In genomic region chr13:110520431-110521295, GRCh38 we compare ENCODE assay signal across 9 cellular contexts. TPM values are rescaled to one million over a fixed set of nuclear protein-coding genes. Genes with fewer than 3 reads are reported as not detected.
DNase-seq lines count a peak whose midpoint lies in the region; ATAC-seq and TF ChIP-seq lines count a peak whose summit lies in the region.
"Had no signal": no experiment of that assay in that cellular context is flagged by ENCODE, and none has a peak within 500 bp of the region (broad histone marks: within the 10 kb centered on the region; RNA-seq: fewer than 3 reads in every experiment).

No MANE protein-coding gene starts in this region.

- no peaks in the 10 kb centered on the region for H3K9me3 ChIP-seq in upper lobe of right lung

- ATAC-seq in upper lobe of right lung (peak; percentile 79), HG02973 (IDR thresholded peaks at IDR 0.05; ENCODE audit: unreplicated experiment) (no peak)

- H3K4me3 ChIP-seq in dorsolateral prefrontal cortex (peak overlapping the region in 1 of 59 donors; percentile 21), upper lobe of right lung (no peak overlapping the region)

- TF ChIP-seq CTCF in dorsolateral prefrontal cortex (IDR thresholded peaks at IDR 0.05 in 54 of 56, conservative IDR thresholded peaks at IDR 0.05 in 2 of 56; ENCODE audit: low read depth in 1 of 56, partially characterized antibody in 56 of 56) (no peak), upper lobe of right lung (IDR thresholded peaks at IDR 0.05) (no peak)

- intact Hi-C loops in dorsolateral prefrontal cortex (cut with DNase I) (no loop called here), upper lobe of right lung (cut with DNase I) (no loop called here)

- DNase-seq in DMS 273 (lab: John Stamatoyannopoulos, UW; ENCODE audit: unreplicated experiment) (peak; percentile 20), DMS 273 treated with DMSO at 0.1 percent for 48 hours (lab: John Stamatoyannopoulos, UW) (no peak), dorsolateral prefrontal cortex (peak in 9 of 10 donors; percentile 5 to 73 (median 62)), mucosa of gallbladder (ENCODE audit: low spot score) (peak; percentile 92), upper lobe of right lung (peak; percentile 89)
- DNase-seq in activated T-cell treated with anti-CD3 and anti-CD28 coated beads, Interleukin-2, amount 50 U/mL, for 1 hour: no peak
- DNase-seq in stimulated activated naive CD4-positive, alpha-beta T cell (lab: John Stamatoyannopoulos, UW): no peak

- peak overlapping the region in 41 of 59 donors; percentile 1 to 84 (median 52) for H3K27ac ChIP-seq in dorsolateral prefrontal cortex
- peak overlapping the region; percentile 65 for H3K27ac ChIP-seq in upper lobe of right lung
- H3K27ac ChIP-seq: 22Rv1 had no signal

- H3K4me1 ChIP-seq in upper lobe of right lung: peaks cover 41% of the 10 kb centered on the region

- H3K27me3 ChIP-seq in dorsolateral prefrontal cortex: no peaks in the 10 kb centered on the region
- no peaks in the 10 kb centered on the region for H3K27me3 ChIP-seq in upper lobe of right lung

- H3K36me3 ChIP-seq in upper lobe of right lung: peaks cover 10% of the 10 kb centered on the region

RNA-seq across cellular contexts. Expression of gene RAB20, which starts 40.9 kb away (rescaled TPM):
- total RNA-seq in dorsolateral prefrontal cortex (10 to 100 TPM in 2 of 120 experiments, 1 to 10 TPM in 117, under 1 TPM in 1; 0.95 to 11.3 (median 3.6) TPM), mucosa of gallbladder (41.1 TPM), upper lobe of right lung (52.4 TPM)

Comparison
In these comparisons a context has a peak if more than half of its experiments do, and no peak if none do; other contexts are left out.
1. DNase-seq: peak in DMS 273 (single experiment), dorsolateral prefrontal cortex (9 of 10), mucosa of gallbladder (single experiment) and upper lobe of right lung (single experiment); none in DMS 273 treated with DMSO at 0.1 percent for 48 hours (single experiment), activated T-cell treated with anti-CD3 and anti-CD28 coated beads, Interleukin-2, amount 50 U/mL, for 1 hour (single experiment) and stimulated activated naive CD4-positive, alpha-beta T cell (0 of 6).